Comparison of ENCODE assay signal across 8 cellular contexts in genomic region chr22:37686002-37686982, GRCh38. TPM values are rescaled to one million over a fixed set of nuclear protein-coding genes. Genes with fewer than 3 reads are reported as not detected.
DNase-seq lines count a peak whose midpoint lies in the region; ATAC-seq and TF ChIP-seq lines count a peak whose summit lies in the region.

Gene NOL12 (plus strand): TSS chr22:37686343. CDS start chr22:37686393, 50 bp downstream.

- peak within 1 kb of the TSS; percentile 80 to 83 for H3K27ac ChIP-seq in prostate gland
- peak within 1 kb of the TSS; percentile 71 for H3K27ac ChIP-seq in urinary bladder (ENCODE audit: low read depth)

- DNase-seq in GM04503 (ENCODE audit: low read depth) (peak; percentile 63), NCI-H128 (lab: John Stamatoyannopoulos, UW; ENCODE audit: unreplicated experiment) (peak; percentile 45), amniotic epithelial cell (ENCODE audit: low read depth) (peak; percentile 87), left cardiac atrium (peak; percentile 82), prostate gland (ENCODE audit: low spot score) (peak; percentile 70)

- WGBS in prostate gland, result 2% methylated on average over 62 of the region's 62 CpGs
- WGBS in urinary bladder, result 2% methylated on average over 62 of the region's 62 CpGs

- peak within 1 kb of the TSS; percentile 70 to 86 for H3K4me3 ChIP-seq in prostate gland
- H3K4me3 ChIP-seq in urinary bladder (ENCODE audit: low read depth, low read length), result peak within 1 kb of the TSS; percentile 70

- intact Hi-C loops in T-helper 1 cell treated with Interleukin-12 subunit alpha and Interleukin-12 subunit beta and Interleukin-4 antibody, amounts not matched to agents 30 ng/mL and 1 ng/mL, for 36 hours (cut with micrococcal nuclease), result loop anchor here (1.0 to 10.0 kb wide), 9 partner anchors 9 to 586 kb away; partner anchors contain the start of genes ANKRD54, GCAT, GGA1 and MFNG
- intact Hi-C loops in left cardiac atrium (cut with DNase I), result loop anchor here (5.0 kb wide), 2 partner anchors 51 to 56 kb away; no protein-coding TSS in a partner anchor
- intact Hi-C loops in prostate gland (cut with DNase I), result no loop called here

- H3K9me3 ChIP-seq in prostate gland, result no peaks in the 10 kb centered on the region

- peak; percentile 39 for TF ChIP-seq POLR2A in prostate gland (IDR thresholded peaks at IDR 0.05)

- H3K4me1 ChIP-seq in prostate gland (replicated peaks), result peaks cover 5% of the 10 kb centered on the region
- H3K4me1 ChIP-seq in urinary bladder (ENCODE audit: insufficient read depth), result no peaks in the 10 kb centered on the region

- ATAC-seq in HG02588 (IDR thresholded peaks at IDR 0.05; ENCODE audit: unreplicated experiment) (peak; percentile 78), left cardiac atrium (peak; percentile 87 to 94)

- peak in 3 of 4 experiments; percentile 10 to 28 (median 12) for TF ChIP-seq CTCF in prostate gland (IDR thresholded peaks at IDR 0.05)

- no peaks in the 10 kb centered on the region for H3K27me3 ChIP-seq in prostate gland (replicated peaks; ENCODE audit: insufficient read depth)

- H3K36me3 ChIP-seq in prostate gland (peaks cover 8 to 9% of the 10 kb centered on the region in 2 donors), urinary bladder (ENCODE audit: insufficient read depth) (no peaks in the 10 kb centered on the region)

RNA-seq across cellular contexts. Expression of gene NOL12, which starts in this region (rescaled TPM):
- total RNA-seq in T-helper 1 cell treated with Interleukin-12 subunit alpha and Interleukin-12 subunit beta and Interleukin-4 antibody, amounts not matched to agents 30 ng/mL and 1 ng/mL, for 36 hours, result 53.4 and 55.6 TPM in 2 replicates
- 10 to 100 TPM; 13.7 TPM for total RNA-seq in left cardiac atrium
- 10 to 100 TPM; 39.6 to 49.0 TPM for total RNA-seq in prostate gland
- 8.7 TPM for total RNA-seq in urinary bladder
- 17.9 TPM for polyA plus RNA-seq in urinary bladder

Comparison
In these comparisons a context has a peak if more than half of its experiments do, and no peak if none do; other contexts are left out.
1. Peak in every context shown above with its lines: DNase-seq, ATAC-seq, H3K4me3 ChIP-seq and H3K27ac ChIP-seq.